In genomic region chr14:90093942-90094595, GRCh38 we compare ENCODE assay signal across 13 cellular contexts. TPM values are rescaled to one million over a fixed set of nuclear protein-coding genes. Genes with fewer than 3 reads are reported as not detected.
A peak's percentile ranks its signal among the peaks of the same experiment; 100 is the strongest.
DNase-seq lines count a peak whose midpoint lies in the region; ATAC-seq and TF ChIP-seq lines count a peak whose summit lies in the region.
"Had no signal": no experiment of that assay in that cellular context is flagged by ENCODE, and none has a peak within 500 bp of the region (broad histone marks: within the 10 kb centered on the region; RNA-seq: fewer than 3 reads in every experiment).

No MANE protein-coding gene starts in this region.

- H3K36me3 ChIP-seq in SJCRH30 = no peaks in the 10 kb centered on the region
- H3K36me3 ChIP-seq: spleen had no signal

- H3K27ac Mint-ChIP-seq in osteocyte (ENCODE audit: unreplicated experiment) = no peak overlapping the region
- H3K27ac Mint-ChIP-seq: mesothelial cell of epicardium; stimulated activated naive CD8-positive, alpha-beta T cell treated with anti-CD3 and anti-CD28 coated beads, Interleukin-15, Interleukin-2, amounts not matched to agents 100 ng/mL and 50 ng/mL, for 24 hours had no signal

- H3K9me3 Mint-ChIP-seq in osteocyte (ENCODE audit: unreplicated experiment) = no peaks in the 10 kb centered on the region
- H3K9me3 Mint-ChIP-seq: stimulated activated naive CD8-positive, alpha-beta T cell treated with anti-CD3 and anti-CD28 coated beads, Interleukin-15, Interleukin-2, amounts not matched to agents 100 ng/mL and 50 ng/mL, for 24 hours had no signal

- H3K27ac ChIP-seq in epithelial cell of prostate = no peak overlapping the region
- no peak overlapping the region for H3K27ac ChIP-seq in SJCRH30
- H3K27ac ChIP-seq: spleen had no signal

- peaks cover 16% of the 10 kb centered on the region for H3K27me3 Mint-ChIP-seq in osteocyte (ENCODE audit: unreplicated experiment)

- H3K27me3 ChIP-seq in SJCRH30 = no peaks in the 10 kb centered on the region

- H3K4me3 Mint-ChIP-seq in osteocyte (ENCODE audit: unreplicated experiment) = no peak overlapping the region
- H3K4me3 Mint-ChIP-seq: mesothelial cell of epicardium; stimulated activated naive CD8-positive, alpha-beta T cell treated with anti-CD3 and anti-CD28 coated beads, Interleukin-15, Interleukin-2, amounts not matched to agents 100 ng/mL and 50 ng/mL, for 24 hours had no signal

- ATAC-seq in GM19043 (IDR thresholded peaks at IDR 0.05; ENCODE audit: low read depth, unreplicated experiment) (peak; percentile 41), HG02798 (IDR thresholded peaks at IDR 0.05; ENCODE audit: poor library complexity, unreplicated experiment) (no peak)

- no peak for TF ChIP-seq CTCF in osteocyte (IDR thresholded peaks at IDR 0.05)

- peaks cover 9% of the 10 kb centered on the region for H3K4me1 Mint-ChIP-seq in osteocyte (ENCODE audit: unreplicated experiment)

- no peak overlapping the region for H3K4me3 ChIP-seq in SJCRH30
- H3K4me3 ChIP-seq: spleen had no signal

- no peaks in the 10 kb centered on the region for H3K9me3 ChIP-seq in SJCRH30 (replicated peaks)
- H3K9me3 ChIP-seq: spleen had no signal

- H3K4me1 ChIP-seq in SJCRH30 = peaks cover 16% of the 10 kb centered on the region; the same call in 1 of the 2 replicates
- H3K4me1 ChIP-seq: spleen had no signal

- DNase-seq in AG08395 (ENCODE audit: low spot score) (peak; percentile 56), NCI-H774 (lab: John Stamatoyannopoulos, UW) (peak; percentile 62), epithelial cell of prostate (ENCODE audit: low read depth, low spot score) (peak; percentile 68), SJCRH30 (no peak), osteocyte (ENCODE audit: extremely low spot score, unreplicated experiment) (no peak), NCI-H2171 (lab: John Stamatoyannopoulos, UW) (no peak)
- DNase-seq: amniotic stem cell, NCI-H446, spleen had no signal

- no peaks in the 10 kb centered on the region for H3K36me3 Mint-ChIP-seq in osteocyte (ENCODE audit: unreplicated experiment)
- H3K36me3 Mint-ChIP-seq: mesothelial cell of epicardium had no signal

RNA-seq across cellular contexts. Expression of gene KCNK13, which starts 32.3 kb away (rescaled TPM):
- 1.3 and 2.0 TPM in 2 replicates for total RNA-seq in SJCRH30 (2014; rRNA removed; shearing (Covaris generic))
- not detected in 2 replicates for total RNA-seq in osteocyte
- total RNA-seq: mesothelial cell of epicardium had no signal

Comparison
In these comparisons a context has a peak if more than half of its experiments do, and no peak if none do; other contexts are left out.
1. DNase-seq: peak in AG08395 (single experiment), NCI-H774 (single experiment) and epithelial cell of prostate (single experiment); none in SJCRH30 (0 of 2), osteocyte (single experiment) and NCI-H2171 (single experiment).